ENCODE assay signal across 32 cellular contexts in genomic region chr18:75374466-75374865, GRCh38. TPM values are rescaled to one million over a fixed set of nuclear protein-coding genes. Genes with fewer than 3 reads are reported as not detected.
DNase-seq lines count a peak whose midpoint lies in the region; ATAC-seq, FAIRE-seq and TF ChIP-seq lines count a peak whose summit lies in the region.
"Had no signal": no experiment of that assay in that cellular context is flagged by ENCODE, and none has a peak within 500 bp of the region (broad histone marks: within the 10 kb centered on the region; RNA-seq: fewer than 3 reads in every experiment).

No MANE protein-coding gene starts in this region.

- H3K27ac ChIP-seq in SJCRH30: peak overlapping the region; percentile 42; the same call in 1 of the 2 replicates
- H3K27ac ChIP-seq: BLaER1 treated with 17β-estradiol and CSF1 and Interleukin-3, amounts not matched to agents 10 nM and 100 nM; C4-2B had no signal

- in situ Hi-C loops in astrocyte of the cerebellum (cut with HindIII; ENCODE audit: low sequenced_read_pairs): no loop called here

- H3K9me3 ChIP-seq in SJCRH30 (replicated peaks): no peaks in the 10 kb centered on the region
- H3K9me3 ChIP-seq: Caco-2 had no signal

- DNase-seq in H4 (ENCODE audit: low spot score): peak; percentile 81
- DNase-seq in SJCRH30: peak; percentile 15 to 22
- peak; percentile 35 for DNase-seq in astrocyte of the cerebellum (ENCODE audit: low read depth)
- no peak for DNase-seq in bronchial epithelial cell (ENCODE audit: low read depth)
- DNase-seq in putamen (ENCODE audit: low spot score): no peak
- no peak for DNase-seq in H7
- DNase-seq in OCI-M1 (lab: John Stamatoyannopoulos, UW): no peak
- DNase-seq: 8988T; ACHN; AML-193; Caco-2; Calu3; CD4-positive, alpha-beta T cell; CD8-positive, alpha-beta T cell; DMS 273 treated with DMSO at 0.1 percent for 48 hours; DMS153; DMS53; DMS79; DND-41; EL; GDM1 had no signal

- FAIRE-seq in bronchial epithelial cell (lab: Jason Lieb, UNC): peak; percentile 60
- FAIRE-seq: A204.1, GM12878, GM12892, GM18507 had no signal

- H3K27me3 ChIP-seq in SJCRH30: no peaks in the 10 kb centered on the region
- no peaks in the 10 kb centered on the region for H3K27me3 ChIP-seq in bronchial epithelial cell (ENCODE audit: control insufficient read depth, insufficient read depth, low read length)
- no peaks in the 10 kb centered on the region for H3K27me3 ChIP-seq in H7 (ENCODE audit: control insufficient read depth, insufficient read depth, low read length)
- H3K27me3 ChIP-seq: BLaER1 treated with 17β-estradiol and CSF1 and Interleukin-3, amounts not matched to agents 10 nM and 100 nM had no signal

- ATAC-seq in HG02938 (IDR thresholded peaks at IDR 0.05; ENCODE audit: unreplicated experiment): no peak
- ATAC-seq: CD8-positive, alpha-beta T cell; GM12878 had no signal

- H3K36me3 ChIP-seq in SJCRH30 (no peaks in the 10 kb centered on the region), bronchial epithelial cell (ENCODE audit: control insufficient read depth, insufficient read depth, low read length) (no peaks in the 10 kb centered on the region), H7 (replicated peaks; ENCODE audit: control insufficient read depth, insufficient read depth, low read length) (no peaks in the 10 kb centered on the region)
- H3K36me3 ChIP-seq: BLaER1 treated with 17β-estradiol and CSF1 and Interleukin-3, amounts not matched to agents 10 nM and 100 nM had no signal

- no peak for TF ChIP-seq CTCF in astrocyte of the cerebellum (IDR thresholded peaks at IDR 0.05; ENCODE audit: low read depth, low read length, missing control alignments)
- no peak for TF ChIP-seq CTCF in bronchial epithelial cell (IDR thresholded peaks at IDR 0.05; ENCODE audit: insufficient read depth, low read length, severe bottlenecking)

- H3K4me1 ChIP-seq in SJCRH30: peaks cover 5% of the 10 kb centered on the region
- H3K4me1 ChIP-seq: Caco-2 had no signal

- H3K4me3 ChIP-seq in SJCRH30: no peak overlapping the region
- H3K4me3 ChIP-seq in astrocyte of the cerebellum (ENCODE audit: low read depth, low read length): no peak overlapping the region
- no peak overlapping the region for H3K4me3 ChIP-seq in bronchial epithelial cell (ENCODE audit: low read depth, low read length)
- no peak overlapping the region for H3K4me3 ChIP-seq in H7 (ENCODE audit: insufficient read depth, low read depth, low read length)
- H3K4me3 ChIP-seq: BLaER1 treated with 17β-estradiol and CSF1 and Interleukin-3, amounts not matched to agents 10 nM and 100 nM; GM12878 had no signal

RNA-seq across cellular contexts. Expression of gene SMIM21, which starts 53.0 kb away (rescaled TPM):
- total RNA-seq in H4 (2014; rRNA removed; shearing (Covaris generic)): not detected in 2 replicates
- total RNA-seq in SJCRH30 (2014; rRNA removed; shearing (Covaris generic)): not detected in 2 replicates
- not detected in 2 replicates for total RNA-seq in bronchial epithelial cell
- not detected in 2 replicates for total RNA-seq in H7 (2014; rRNA removed; shearing (Covaris generic))
- total RNA-seq: A673; B cell; Caco-2; Calu3; CD4-positive, alpha-beta T cell; CD8-positive, alpha-beta T cell; Daoy; G401; GM12878 had no signal

Comparison
In these comparisons a context has a peak if more than half of its experiments do, and no peak if none do; other contexts are left out.
1. DNase-seq: peak in H4 (single experiment), SJCRH30 (2 of 2) and astrocyte of the cerebellum (single experiment); none in bronchial epithelial cell (single experiment), putamen (single experiment), H7 (single experiment) and OCI-M1 (single experiment).